Comparison of ENCODE assay signal across 27 cellular contexts in genomic region chr11:13098890-13099289, GRCh38.
DNase-seq lines count a peak whose midpoint lies in the region; ATAC-seq and TF ChIP-seq lines count a peak whose summit lies in the region.
"Had no signal": no experiment of that assay in that cellular context is flagged by ENCODE, and none has a peak within 500 bp of the region (broad histone marks: within the 10 kb centered on the region; RNA-seq: fewer than 3 reads in every experiment).

No MANE protein-coding gene starts in this region.

- peak overlapping the region; percentile 73 for H2AFZ ChIP-seq in mammary epithelial cell (ENCODE audit: low read depth, low read length)

- CTCF ChIA-PET in mammary epithelial cell (lab: Charles Lee; ENCODE audit: low non-redundant PET) = no interaction called here

- H3K79me2 ChIP-seq in mammary epithelial cell (ENCODE audit: insufficient read depth, low read length) = no peaks in the 10 kb centered on the region

- H3K9ac ChIP-seq in mammary epithelial cell (ENCODE audit: insufficient read depth, low read length) = no peak overlapping the region

- 30% methylated on average over 1 of the region's 1 CpG for whole genome bisulfite sequencing in mammary epithelial cell (ENCODE audit: low coverage, missing lambda C conversion rate)

- ATAC-seq in foreskin keratinocyte = peak; percentile 66
- ATAC-seq in activated CD4-positive, CD25-positive, alpha-beta regulatory T cell treated with anti-CD3 and anti-CD28 coated beads, Interleukin-2, amount 50 U/mL, for 24 hours = no peak
- ATAC-seq: Panc1 had no signal

- no peak overlapping the region for H3K4me2 ChIP-seq in mammary epithelial cell (ENCODE audit: insufficient read depth, low read depth, low read length)

- no TSS peak for BruUV-seq in mammary epithelial cell (replicated peaks; lab: Mats Ljungman, UMichigan)

- H3K9me3 ChIP-seq in mammary epithelial cell (replicated peaks; ENCODE audit: insufficient read depth, low read length) = no peaks in the 10 kb centered on the region
- H3K9me3 ChIP-seq in HAP-1 = no peaks in the 10 kb centered on the region
- H3K9me3 ChIP-seq: BE2C had no signal

- no peaks in the 10 kb centered on the region for H4K20me1 ChIP-seq in mammary epithelial cell (ENCODE audit: insufficient read depth, low read length)

- in situ Hi-C loops in Caki2 (cut with HindIII; ENCODE audit: low pct_unique_long_range_greater_than_20kb, low sequenced_read_pairs) (no loop called here), mammary epithelial cell (cut with MboI; ENCODE audit: low sequenced_read_pairs in 2 of 2) (no loop called here), HAP-1 (cut with MboI; ENCODE audit: low sequenced_read_pairs) (no loop called here)

- H3K4me3 ChIP-seq in mammary epithelial cell (replicated peaks in 1 of 3; ENCODE audit: insufficient read depth in 1 of 3, low read depth in 2 of 3, low read length in 3 of 3) (no peak overlapping the region), HAP-1 (no peak overlapping the region), coronary artery (no peak overlapping the region)
- H3K4me3 ChIP-seq: SK-N-MC had no signal

- H3K27me3 ChIP-seq in mammary epithelial cell (ENCODE audit: insufficient read depth, low read length) (no peaks in the 10 kb centered on the region), foreskin keratinocyte (no peaks in the 10 kb centered on the region), HAP-1 (ENCODE audit: low read depth) (no peaks in the 10 kb centered on the region; the same call in 1 of the 2 replicates)
- H3K27me3 ChIP-seq: BE2C had no signal

- TF ChIP-seq CTCF in mammary epithelial cell (conservative IDR thresholded peaks at IDR 0.05 in 1 of 2, IDR thresholded peaks at IDR 0.05 in 1 of 2; ENCODE audit: extremely low read depth in 1 of 2, insufficient read depth in 1 of 2, low read depth in 1 of 2, low read length in 2 of 2) (no peak), foreskin keratinocyte (conservative IDR thresholded peaks at IDR 0.05) (no peak), coronary artery (IDR thresholded peaks at IDR 0.05) (no peak)

- dilution Hi-C loops in mammary epithelial cell (cut with HindIII; ENCODE audit: low sequenced_read_pairs) = no loop called here

- H3K36me3 ChIP-seq in mammary epithelial cell (ENCODE audit: insufficient read depth, low read length) (no peaks in the 10 kb centered on the region), HAP-1 (replicated peaks) (no peaks in the 10 kb centered on the region)
- H3K36me3 ChIP-seq: BE2C had no signal

- DNase-seq in Caki2 (ENCODE audit: low read depth) (peak; percentile 27), NCI-H69 (lab: John Stamatoyannopoulos, UW) (peak; percentile 38), mammary epithelial cell (peak; percentile 89), foreskin keratinocyte (peak; percentile 70 to 77), HAP-1 (ENCODE audit: low spot score in 2 of 2) (no peak), UCSD-AML1 (lab: John Stamatoyannopoulos, UW; ENCODE audit: unreplicated experiment) (no peak), coronary artery (ENCODE audit: low spot score) (no peak)
- DNase-seq: 8988T; ACHN; BE2C; Calu3; CD8-positive, alpha-beta memory T cell; DMS79 treated with DMSO at 0.1 percent for 48 hours; GF-D8; H7; HFFc6; IMR-90; KG1; NCI-H1048; NCI-H1417; NCI-H1694; NCI-H2029 treated with DMSO at 0.1 percent for 48 hours; NCI-H526 treated with DMSO at 0.1 percent for 48 hours; SIG-M5 had no signal

- H3K4me1 ChIP-seq in mammary epithelial cell (ENCODE audit: insufficient read depth, low read length) (peaks cover 19% of the 10 kb centered on the region), foreskin keratinocyte (peaks cover 19% of the 10 kb centered on the region), HAP-1 (no peaks in the 10 kb centered on the region)
- H3K4me1 ChIP-seq: BE2C had no signal

- intact Hi-C loops in mammary epithelial cell (cut with micrococcal nuclease) = loop anchor here (2.0 kb wide), 1 partner anchor 14 kb away; no protein-coding TSS in a partner anchor

- H3K27ac ChIP-seq in mammary epithelial cell (ENCODE audit: insufficient read depth, low read depth, low read length) = peak overlapping the region; percentile 91
- H3K27ac ChIP-seq in foreskin keratinocyte = peak overlapping the region; percentile 95
- H3K27ac ChIP-seq in coronary artery = no peak overlapping the region
- H3K27ac ChIP-seq: SK-N-MC had no signal

Comparison
In these comparisons a context has a peak if more than half of its experiments do, and no peak if none do; other contexts are left out.
1. DNase-seq: peak in Caki2 (single experiment), NCI-H69 (single experiment), mammary epithelial cell (single experiment) and foreskin keratinocyte (2 of 2); none in HAP-1 (0 of 2), UCSD-AML1 (single experiment) and coronary artery (single experiment).
2. H3K27ac ChIP-seq: peak in mammary epithelial cell (single experiment) and foreskin keratinocyte (single experiment); none in coronary artery (0 of 2).